Comparison of ENCODE assay signal across 8 cellular contexts in genomic region chr14:104800600-104801283, GRCh38. TPM values are rescaled to one million over a fixed set of nuclear protein-coding genes. Genes with fewer than 3 reads are reported as not detected.
DNase-seq lines count a peak whose midpoint lies in the region; ATAC-seq, FAIRE-seq and TF ChIP-seq lines count a peak whose summit lies in the region.

TSS of gene ZBTB42 (plus strand) at chr14:104801101. CDS start at chr14:104801198, 97 bp downstream.

- no peak for FAIRE-seq in H1 (lab: Jason Lieb, UNC)

- no peaks in the 10 kb centered on the region for H3K9me3 ChIP-seq in GM23248 (ENCODE audit: low read depth)
- H3K9me3 ChIP-seq in H1 (ENCODE audit: insufficient read depth in 2 of 2, low read depth in 1 of 2, low read length in 1 of 2) = no peaks in the 10 kb centered on the region
- no peaks in the 10 kb centered on the region for H3K9me3 ChIP-seq in mucosa of rectum (ENCODE audit: control insufficient read depth in 2 of 2, low read length in 2 of 2)

- H3K56ac ChIP-seq in H1 (replicated peaks; ENCODE audit: insufficient read length, low read depth, low read length) = peak within 1 kb of the TSS; percentile 30

- peak within 1 kb of the TSS; percentile 93 for H3K18ac ChIP-seq in H1 (ENCODE audit: extremely low read depth, low read length)

- peak within 1 kb of the TSS; percentile 55 for H4K5ac ChIP-seq in H1 (ENCODE audit: insufficient read length, low read depth, low read length)

- CTCF ChIA-PET in activated CD4-positive, alpha-beta memory T cell treated with anti-CD3 and anti-CD28 coated beads, Interleukin-2, amount 10 ng/mL, durations not matched to agents 7 days and 5 days (lab: Charles Lee) = interaction anchor here (0.9 to 2.2 kb wide), 3 partner anchors 32 to 48 kb away, joined by 3 to 8 read pairs (median 3); partner anchors contain the start of gene SIVA1
- CTCF ChIA-PET in H1 (lab: Charles Lee; ENCODE audit: partially characterized antibody) = interaction anchor here (1.3 to 2.4 kb wide), 6 partner anchors 18 to 48 kb away, joined by 5 to 10 read pairs (median 7); partner anchors contain the start of gene SIVA1

- H3K9me2 ChIP-seq in GM23248 (ENCODE audit: insufficient read depth) = no peaks in the 10 kb centered on the region

- H3K27ac Mint-ChIP-seq in activated CD4-positive, alpha-beta memory T cell treated with anti-CD3 and anti-CD28 coated beads, Interleukin-2, amount 10 ng/mL, durations not matched to agents 7 days and 5 days = peak within 1 kb of the TSS; percentile 61
- H3K27ac Mint-ChIP-seq in stimulated activated naive CD8-positive, alpha-beta T cell treated with anti-CD3 and anti-CD28 coated beads, Interleukin-15, amount 100 ng/mL, for 72 hours = peak within 1 kb of the TSS; percentile 69 to 92

- no peak within 1 kb of the TSS for H3K14ac ChIP-seq in H1 (ENCODE audit: insufficient read length)

- DNase-seq in EH (ENCODE audit: low read depth) (peak; percentile 62), GM23248 (peak; percentile 70), NCI-H1694 treated with DMSO at 0.1 percent for 48 hours (lab: John Stamatoyannopoulos, UW) (peak; percentile 73), H1 (ENCODE audit: low read depth in 1 of 2, low spot score in 2 of 2) (peak in 1 of 2 experiments; percentile 74), KG1 (lab: John Stamatoyannopoulos, UW) (no peak)
- peak; percentile 79 for DNase-seq in activated CD4-positive, alpha-beta memory T cell treated with anti-CD3 and anti-CD28 coated beads, Interleukin-2, amount 10 ng/mL, durations not matched to agents 7 days and 5 days
- DNase-seq in stimulated activated naive CD8-positive, alpha-beta T cell treated with anti-CD3 and anti-CD28 coated beads, Interleukin-15, amount 100 ng/mL, for 72 hours = peak; percentile 52 to 55

- no peaks in the 10 kb centered on the region for H3K27me3 ChIP-seq in GM23248 (replicated peaks; ENCODE audit: insufficient read depth)
- peaks cover 20 to 71% (median 58%) of the 10 kb centered on the region in 4 experiments for H3K27me3 ChIP-seq in H1 (replicated peaks in 1 of 4; ENCODE audit: control insufficient read depth in 3 of 4, extremely low read depth in 1 of 4, insufficient read depth in 3 of 4, low read length in 3 of 4)
- H3K27me3 ChIP-seq in mucosa of rectum (ENCODE audit: control insufficient read depth in 2 of 2, insufficient read depth in 2 of 2, low read length in 2 of 2) = no peaks in the 10 kb centered on the region

- no peak within 1 kb of the TSS for H2BK120ac ChIP-seq in H1 (replicated peaks; ENCODE audit: low read depth, low read length)

- H3K4ac ChIP-seq in H1 (replicated peaks; ENCODE audit: insufficient read length, low read depth, low read length) = no peak within 1 kb of the TSS

- H3K4me2 ChIP-seq in GM23248 (ENCODE audit: unreplicated experiment) = peak within 1 kb of the TSS; percentile 77
- H3K4me2 ChIP-seq in H1 (ENCODE audit: insufficient read depth in 1 of 2, low read depth in 2 of 2, low read length in 2 of 2) = peak within 1 kb of the TSS; percentile 92 to 94

- ATAC-seq in stimulated activated naive CD8-positive, alpha-beta T cell treated with anti-CD3 and anti-CD28 coated beads, Interleukin-15, amount 100 ng/mL, for 72 hours = peak; percentile 50

- H3K79me2 ChIP-seq in GM23248 (ENCODE audit: insufficient read depth) = no peaks in the 10 kb centered on the region
- H3K79me2 ChIP-seq in H1 (ENCODE audit: control insufficient read depth in 1 of 2, insufficient read depth in 2 of 2, low read length in 2 of 2) = no peaks in the 10 kb centered on the region

- no peak for TF ChIP-seq POLR2A in H1 (IDR thresholded peaks at IDR 0.05; ENCODE audit: control extremely low read depth in 1 of 2, low read depth in 2 of 2, low read length in 2 of 2)

- H2BK12ac ChIP-seq in H1 (ENCODE audit: low read depth, low read length) = peak within 1 kb of the TSS; percentile 50; the same call in 1 of the 2 replicates

- in situ Hi-C loops in GM23248 (cut with MboI) = no loop called here

- H3K79me1 ChIP-seq in H1 (ENCODE audit: low read depth, low read length) = no peaks in the 10 kb centered on the region

- H3K36me3 Mint-ChIP-seq in activated CD4-positive, alpha-beta memory T cell treated with anti-CD3 and anti-CD28 coated beads, Interleukin-2, amount 10 ng/mL, durations not matched to agents 7 days and 5 days (ENCODE audit: low read depth) = no peaks in the 10 kb centered on the region

- H3F3A ChIP-seq in GM23248 (ENCODE audit: insufficient read depth) = peaks cover 21% of the 10 kb centered on the region

- peak within 1 kb of the TSS; percentile 51 for H4K8ac ChIP-seq in H1 (ENCODE audit: extremely low read depth, insufficient read depth, low read length)

- no peak within 1 kb of the TSS for H3K27ac ChIP-seq in GM23248
- H3K27ac ChIP-seq in H1 (ENCODE audit: low read depth, low read length) = no peak within 1 kb of the TSS
- H3K27ac ChIP-seq in mucosa of rectum (ENCODE audit: low read depth in 2 of 2, low read length in 2 of 2) = peak within 1 kb of the TSS; percentile 89 to 90

- no peak within 1 kb of the TSS for H3K23ac ChIP-seq in H1 (ENCODE audit: insufficient read length)

- TF ChIP-seq RAD21 in H1 (IDR thresholded peaks at IDR 0.05 in 1 of 2, conservative IDR thresholded peaks at IDR 0.05 in 1 of 2; ENCODE audit: low read depth in 2 of 2, low read length in 2 of 2) = no peak

- H3K4me1 ChIP-seq in GM23248 (ENCODE audit: insufficient read depth) (peaks cover 9% of the 10 kb centered on the region; the same call in 1 of the 2 replicates), H1 (replicated peaks in 1 of 4; ENCODE audit: control insufficient read depth in 3 of 4, insufficient read depth in 4 of 4, low read length in 3 of 4) (peaks cover 0 to 31% (median 26%) of the 10 kb centered on the region in 4 experiments; a peak in 6 of 7 replicates), mucosa of rectum (ENCODE audit: control insufficient read depth in 2 of 2, insufficient read depth in 2 of 2, low read length in 2 of 2) (peaks cover 40 to 46% of the 10 kb centered on the region in 2 donors)

- H3K36me3 ChIP-seq in GM23248 (ENCODE audit: low read depth) (no peaks in the 10 kb centered on the region), H1 (ENCODE audit: control insufficient read depth in 2 of 4, insufficient read depth in 4 of 4, low read length in 3 of 4) (no peaks in the 10 kb centered on the region), mucosa of rectum (ENCODE audit: control insufficient read depth in 2 of 2, insufficient read depth in 2 of 2, low read length in 2 of 2) (no peaks in the 10 kb centered on the region)

- POLR2A ChIA-PET in activated CD4-positive, alpha-beta memory T cell treated with anti-CD3 and anti-CD28 coated beads, Interleukin-2, amount 10 ng/mL, durations not matched to agents 7 days and 5 days (lab: Charles Lee) = interaction anchor here (1.0 to 3.0 kb wide), 7 partner anchors 10 to 265 kb away, joined by 3 to 19 read pairs (median 4); partner anchors contain the start of genes GPR132 and SIVA1
- POLR2A ChIA-PET in H1 (lab: Charles Lee; ENCODE audit: partially characterized antibody) = interaction anchor here (0.7 to 1.8 kb wide), 7 partner anchors 19 to 55 kb away, joined by 3 to 4 read pairs (median 3); no protein-coding TSS in a partner anchor

- no peak within 1 kb of the TSS for H2AK5ac ChIP-seq in H1 (ENCODE audit: low read depth, low read length)

- H3K4me1 Mint-ChIP-seq in activated CD4-positive, alpha-beta memory T cell treated with anti-CD3 and anti-CD28 coated beads, Interleukin-2, amount 10 ng/mL, durations not matched to agents 7 days and 5 days = peaks cover 29% of the 10 kb centered on the region
- H3K4me1 Mint-ChIP-seq in stimulated activated naive CD8-positive, alpha-beta T cell treated with anti-CD3 and anti-CD28 coated beads, Interleukin-15, amount 100 ng/mL, for 72 hours = peaks cover 63% of the 10 kb centered on the region

- H2BK5ac ChIP-seq in H1 (ENCODE audit: low read depth, low read length) = no peak within 1 kb of the TSS; the same call in 1 of the 2 replicates

- H3K4me3 ChIP-seq in GM23248 = peak within 1 kb of the TSS; percentile 78
- peak within 1 kb of the TSS; percentile 64 to 85 (median 76) for H3K4me3 ChIP-seq in H1 (ENCODE audit: extremely low read depth in 1 of 4, insufficient read depth in 2 of 4, low read depth in 3 of 4, low read length in 4 of 4)
- peak within 1 kb of the TSS; percentile 69 to 74 for H3K4me3 ChIP-seq in mucosa of rectum (ENCODE audit: low read length in 2 of 2)

- no peak within 1 kb of the TSS for H4K91ac ChIP-seq in H1 (replicated peaks; ENCODE audit: insufficient read length, low read length)

- TF ChIP-seq EP300 in H1 (IDR thresholded peaks at IDR 0.05; ENCODE audit: borderline replicate concordance in 1 of 2, low read depth in 2 of 2, low read length in 2 of 2) = no peak

- peaks cover 17% of the 10 kb centered on the region for H3K23me2 ChIP-seq in H1 (ENCODE audit: low read depth, low read length)

- peaks cover 9% of the 10 kb centered on the region for H3K27me3 Mint-ChIP-seq in activated CD4-positive, alpha-beta memory T cell treated with anti-CD3 and anti-CD28 coated beads, Interleukin-2, amount 10 ng/mL, durations not matched to agents 7 days and 5 days
- H3K27me3 Mint-ChIP-seq in stimulated activated naive CD8-positive, alpha-beta T cell treated with anti-CD3 and anti-CD28 coated beads, Interleukin-15, amount 100 ng/mL, for 72 hours = peaks cover 24% of the 10 kb centered on the region

- no peaks in the 10 kb centered on the region for H4K20me1 ChIP-seq in GM23248 (ENCODE audit: insufficient read depth)
- H4K20me1 ChIP-seq in H1 (replicated peaks in 1 of 2; ENCODE audit: control insufficient read depth in 1 of 2, insufficient read depth in 2 of 2, low read length in 2 of 2) = peaks cover 3 to 11% of the 10 kb centered on the region in 2 experiments

- WGBS in GM23248 (ENCODE audit: low coverage in 1 of 2, low lambda C conversion rate in 2 of 2, missing lambda C conversion rate in 2 of 2), 2 experiments = 1 to 3% methylated on average over 47 to 61 of the region's 105 CpGs
- WGBS in H1 (ENCODE audit: extremely low coverage in 1 of 2, insufficient coverage in 1 of 2, insufficient read length in 1 of 2, insufficient replicate concordance in 2 of 2, low coverage in 1 of 2, low lambda C conversion rate in 2 of 2, missing lambda C conversion rate in 1 of 2), 2 experiments = 1% methylated on average over 31 of the region's 105 CpGs; no CpG with 5 or more reads in 1 of the 2 experiments

- H2AFZ ChIP-seq in GM23248 (peak within 1 kb of the TSS; percentile 76), H1 (ENCODE audit: low read length) (peak within 1 kb of the TSS; percentile 47; the same call in 1 of the 2 replicates)

- H3K9me3 Mint-ChIP-seq in activated CD4-positive, alpha-beta memory T cell treated with anti-CD3 and anti-CD28 coated beads, Interleukin-2, amount 10 ng/mL, durations not matched to agents 7 days and 5 days = no peaks in the 10 kb centered on the region
- H3K9me3 Mint-ChIP-seq in stimulated activated naive CD8-positive, alpha-beta T cell treated with anti-CD3 and anti-CD28 coated beads, Interleukin-15, amount 100 ng/mL, for 72 hours = no peaks in the 10 kb centered on the region

- H2BK15ac ChIP-seq in H1 (ENCODE audit: low read length) = 0 out of 2 replicates have a peak within 1 kb of the TSS, but pooled peaks have one; percentile 46

- peak within 1 kb of the TSS; percentile 81 for H3K4me3 Mint-ChIP-seq in activated CD4-positive, alpha-beta memory T cell treated with anti-CD3 and anti-CD28 coated beads, Interleukin-2, amount 10 ng/mL, durations not matched to agents 7 days and 5 days
- peak within 1 kb of the TSS; percentile 91 to 95 for H3K4me3 Mint-ChIP-seq in stimulated activated naive CD8-positive, alpha-beta T cell treated with anti-CD3 and anti-CD28 coated beads, Interleukin-15, amount 100 ng/mL, for 72 hours

- no peak within 1 kb of the TSS for H2BK20ac ChIP-seq in H1 (ENCODE audit: low read length)

- peak within 1 kb of the TSS; percentile 65 for H3K9ac ChIP-seq in GM23248
- H3K9ac ChIP-seq in H1 (replicated peaks in 1 of 4; ENCODE audit: extremely low read depth in 1 of 4, low read depth in 3 of 4, low read length in 3 of 4) = peak within 1 kb of the TSS in 1 of 4 experiments; percentile 16; a peak in 3 of 7 replicates
- H3K9ac ChIP-seq in mucosa of rectum (ENCODE audit: low read depth in 1 of 2, low read length in 2 of 2) = peak within 1 kb of the TSS; percentile 86 to 89

- no peak for TF ChIP-seq CTCF in H1 (IDR thresholded peaks at IDR 0.05; ENCODE audit: control extremely low read depth in 1 of 3, insufficient read depth in 1 of 3, low read depth in 1 of 3, low read length in 3 of 3)

RNA-seq across cellular contexts. Expression of gene ZBTB42, which starts in this region (rescaled TPM):
- 2.4 and 6.2 TPM in 2 replicates for total RNA-seq in GM23248 (2014; rRNA removed; shearing (Covaris generic))
- polyA plus RNA-seq in GM23248 (2016; fragmentation: Nextera tagmentation; extraction: Ambion mirVana) (0.56 and 0.75 TPM in 2 replicates), H1 (2011; rRNA removed) (3.1 and 3.7 TPM in 2 replicates)
- 1 to 10 TPM; 4.9 to 5.5 TPM for total RNA-seq in activated CD4-positive, alpha-beta memory T cell treated with anti-CD3 and anti-CD28 coated beads, Interleukin-2, amount 10 ng/mL, durations not matched to agents 7 days and 5 days
- total RNA-seq in H1 (2021; fragmentation: NEBNext Ultra II Directional; extraction: Animal tissue kit (Norgen Biotek cat#: 25700)) = 2.8 and 2.9 TPM in 2 replicates
- polyA plus RNA-seq in H1 (2011; cell fraction: cytosol; rRNA removed) = 2.5 TPM
- 4.0 TPM for polyA plus RNA-seq in H1 (2011; cell fraction: nucleus; rRNA removed)
- 1.5 to 3.3 TPM (median 2.9 TPM) in 4 replicates for polyA plus RNA-seq in H1 (2012, experiment 1 of 2)
- polyA plus RNA-seq in H1 (2012, experiment 2 of 2) = 2.3 TPM
- 1.2 TPM for polyA plus RNA-seq in H1 (2013, experiment 1 of 2)
- polyA plus RNA-seq in H1 (2013, experiment 2 of 2) = 1.2 TPM
- polyA minus RNA-seq in H1 (2011; rRNA and poly(A)+ RNA removed) = 3.4 and 4.0 TPM in 2 replicates
- 2.7 TPM for polyA minus RNA-seq in H1 (2011; cell fraction: cytosol; rRNA and poly(A)+ RNA removed)
- polyA minus RNA-seq in H1 (2011; cell fraction: nucleus; rRNA and poly(A)+ RNA removed) = 7.3 TPM

Comparison
In these comparisons a context has a peak if more than half of its experiments do, and no peak if none do; other contexts are left out.
1. H3K27ac ChIP-seq: peak in mucosa of rectum (2 of 2); none in GM23248 (single experiment) and H1 (single experiment).
2. Peak in every context shown above with its lines, with median percentiles within 50 percentile points of each other: H3K4me3 ChIP-seq.